1 cellular context compared by ENCODE assay signal in genomic region chr10:122021828-122022227, GRCh38.
TF ChIP-seq lines count a peak whose summit lies in the region.

No MANE protein-coding gene starts in this region.

TF ChIP-seq in HepG2, 621 proteins besides CTCF, POLR2A, EP300 and RAD21:
- TF ChIP-seq BATF2 (CRISPR knock-in tag; IDR thresholded peaks at IDR 0.05) (no peak), GTF2F1 (IDR thresholded peaks at IDR 0.05; ENCODE audit: low read length) (no peak), ZNF639 (CRISPR knock-in tag; conservative IDR thresholded peaks at IDR 0.05) (no peak), NR1H2 (CRISPR knock-in tag; IDR thresholded peaks at IDR 0.05; ENCODE audit: borderline replicate concordance, low read depth) (no peak), ETS1 (CRISPR knock-in tag; IDR thresholded peaks at IDR 0.05) (no peak), E2F5 (CRISPR knock-in tag; conservative IDR thresholded peaks at IDR 0.05) (no peak), ZNF207 (IDR thresholded peaks at IDR 0.05; ENCODE audit: borderline replicate concordance) (no peak), FOXC1 (CRISPR knock-in tag; IDR thresholded peaks at IDR 0.05; ENCODE audit: borderline replicate concordance) (no peak), PRMT3 (CRISPR knock-in tag; IDR thresholded peaks at IDR 0.05; ENCODE audit: borderline replicate concordance, low read depth) (no peak), CREB1 (IDR thresholded peaks at IDR 0.05) (no peak), CREB1 (CRISPR knock-in tag; IDR thresholded peaks at IDR 0.05) (no peak), NR3C1 (CRISPR knock-in tag; IDR thresholded peaks at IDR 0.05) (no peak), ZNF280B (CRISPR knock-in tag; IDR thresholded peaks at IDR 0.05; ENCODE audit: borderline replicate concordance) (no peak), ZNF414 (CRISPR knock-in tag; IDR thresholded peaks at IDR 0.05) (no peak), ZNF343 (CRISPR knock-in tag; IDR thresholded peaks at IDR 0.05) (no peak), ZNF710 (CRISPR knock-in tag; IDR thresholded peaks at IDR 0.05; ENCODE audit: borderline replicate concordance) (no peak), MYNN (CRISPR knock-in tag; IDR thresholded peaks at IDR 0.05; ENCODE audit: low read depth) (no peak), NR2F6 (IDR thresholded peaks at IDR 0.05) (no peak), NR2F6 (CRISPR knock-in tag; IDR thresholded peaks at IDR 0.05) (no peak), ZNF691 (CRISPR knock-in tag; IDR thresholded peaks at IDR 0.05; ENCODE audit: borderline replicate concordance, low read depth) (no peak)
